In the genomic region with DNA sequence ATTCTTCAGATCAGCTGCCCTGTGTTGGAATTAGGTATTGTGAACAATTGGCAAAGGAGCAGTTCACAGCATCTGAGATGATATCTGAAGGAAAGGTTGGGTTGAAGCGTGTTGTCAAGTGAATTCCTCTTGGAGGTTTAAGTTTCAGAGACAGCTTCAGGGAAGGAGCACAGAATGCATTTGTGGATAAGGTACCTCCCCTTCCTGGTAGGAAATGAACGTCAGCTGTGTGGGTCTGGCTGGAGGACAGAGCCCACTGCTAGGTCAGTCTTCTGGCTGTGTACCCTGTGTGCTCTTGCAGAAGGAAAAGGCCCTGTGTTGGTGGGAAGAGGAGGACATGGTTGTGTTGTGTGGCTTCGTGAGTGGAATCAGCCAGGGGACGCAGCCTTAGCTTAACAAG, we compare ENCODE assay signal across 15 cellular contexts.
"Had no signal": no experiment of that assay in that cellular context is flagged by ENCODE, and none has a peak within 500 bp of the region (broad histone marks: within the 10 kb centered on the region; RNA-seq: fewer than 3 reads in every experiment).

No MANE protein-coding gene starts in this region.

- FAIRE-seq: urothelium cell line had no signal

- H3K27ac Mint-ChIP-seq: stimulated activated naive CD8-positive, alpha-beta T cell treated with anti-CD3 and anti-CD28 coated beads, Interleukin-15, Interleukin-2, amounts not matched to agents 100 ng/mL and 50 ng/mL, for 24 hours; T-cell had no signal

- H3K27me3 Mint-ChIP-seq: stimulated activated naive CD8-positive, alpha-beta T cell treated with anti-CD3 and anti-CD28 coated beads, Interleukin-15, Interleukin-2, amounts not matched to agents 100 ng/mL and 50 ng/mL, for 24 hours; T-cell had no signal

- H3K4me3 Mint-ChIP-seq: stimulated activated naive CD8-positive, alpha-beta T cell treated with anti-CD3 and anti-CD28 coated beads, Interleukin-15, Interleukin-2, amounts not matched to agents 100 ng/mL and 50 ng/mL, for 24 hours; T-cell had no signal

- ATAC-seq: sciatic nerve, T-cell had no signal

- DNase-seq: activated CD4-positive, alpha-beta T cell treated with anti-CD3 and anti-CD28 coated beads for 4 hours; activated effector memory CD4-positive, alpha-beta T cell treated with anti-CD3 and anti-CD28 coated beads, Interleukin-2, amount 50 U/mL, for 16 hours; caudate nucleus; effector memory CD4-positive, alpha-beta T cell; erythroblast; hippocampal formation; kidney glomerular epithelial cell; midbrain; nucleus accumbens; spleen; stimulated activated CD4-positive, alpha-beta T cell treated with anti-CD3 and anti-CD28 coated beads, Interleukin-1b, Interleukin-23, amount 100 ng/mL, for 48 hours; T-cell had no signal

- H3K9me3 Mint-ChIP-seq: stimulated activated naive CD8-positive, alpha-beta T cell treated with anti-CD3 and anti-CD28 coated beads, Interleukin-15, Interleukin-2, amounts not matched to agents 100 ng/mL and 50 ng/mL, for 24 hours; T-cell had no signal
